19 cellular contexts compared by ENCODE assay signal in genomic region chr19:7115721-7116120, GRCh38. TPM values are rescaled to one million over a fixed set of nuclear protein-coding genes. Genes with fewer than 3 reads are reported as not detected.
"Had no signal": no experiment of that assay in that cellular context is flagged by ENCODE, and none has a peak within 500 bp of the region (broad histone marks: within the 10 kb centered on the region; RNA-seq: fewer than 3 reads in every experiment).

No MANE protein-coding gene starts in this region.

- H3K9ac ChIP-seq: parathyroid adenoma had no signal

- H3K27ac ChIP-seq: breast epithelium, parathyroid adenoma, thoracic aorta had no signal

- H3K36me3 ChIP-seq: breast epithelium had no signal

- ATAC-seq: activated CD4-positive, CD25-positive, alpha-beta regulatory T cell treated with anti-CD3 and anti-CD28 coated beads, Interleukin-2, amount 50 U/mL, for 24 hours; left cardiac atrium; mucosa of descending colon; naive thymus-derived CD4-positive, alpha-beta T cell; right cardiac atrium had no signal

- H3K9me3 ChIP-seq: breast epithelium, mucosa of descending colon, thoracic aorta had no signal

- H3K27me3 ChIP-seq: breast epithelium had no signal

- FAIRE-seq: small intestine, urothelium cell line had no signal

- H3K4me3 ChIP-seq: breast epithelium, mucosa of descending colon, thoracic aorta had no signal

- H3K79me2 ChIP-seq: parathyroid adenoma had no signal

- DNase-seq: activated CD4-positive, alpha-beta T cell treated with anti-CD3 and anti-CD28 coated beads, Interleukin-2, amount 50 U/mL, for 1 hour; activated CD8-positive, alpha-beta memory T cell treated with anti-CD3 and anti-CD28 coated beads for 24 hours; activated naive CD4-positive, alpha-beta T cell; activated naive CD8-positive, alpha-beta T cell treated with anti-CD3 and anti-CD28 coated beads, Interleukin-2, amount 10 ng/mL, durations not matched to agents 7 days and 5 days; activated T-cell treated with anti-CD3 and anti-CD28 coated beads for 4 hours; aorta; erythroblast; left cardiac atrium; mucosa of descending colon; naive thymus-derived CD4-positive, alpha-beta T cell; right cardiac atrium; small intestine had no signal

- H2AFZ ChIP-seq: parathyroid adenoma had no signal

- H3K4me1 ChIP-seq: breast epithelium, parathyroid adenoma had no signal

RNA-seq across cellular contexts. Expression of gene MBD3L3, which starts 57.2 kb away (rescaled TPM):
- total RNA-seq: activated naive CD8-positive, alpha-beta T cell treated with anti-CD3 and anti-CD28 coated beads, Interleukin-2, amount 10 ng/mL, durations not matched to agents 7 days and 5 days; aorta; breast epithelium; glomerular endothelial cell; left cardiac atrium; lung microvascular endothelial cell; mucosa of descending colon; naive thymus-derived CD4-positive, alpha-beta T cell; right cardiac atrium; thoracic aorta had no signal
- polyA plus RNA-seq: aorta; naive thymus-derived CD4-positive, alpha-beta T cell; right cardiac atrium; small intestine had no signal
